ENCODE assay signal across 1 cellular context in genomic region chr15:67142142-67143092, GRCh38.
TF ChIP-seq lines count a peak whose summit lies in the region.

No MANE protein-coding gene starts in this region.

TF ChIP-seq in HCT116, 20 proteins besides CTCF, POLR2A, EP300 and RAD21 (continued from another document):
- TF ChIP-seq ZBTB33 (IDR thresholded peaks at IDR 0.05; ENCODE audit: extremely low read depth, insufficient replicate concordance, low read length) (no peak), SP1 (IDR thresholded peaks at IDR 0.05; ENCODE audit: low read depth) (no peak)
